16 cellular contexts compared by ENCODE assay signal in genomic region chr17:47907932-47908562, GRCh38. TPM values are rescaled to one million over a fixed set of nuclear protein-coding genes. Genes with fewer than 3 reads are reported as not detected.
DNase-seq lines count a peak whose midpoint lies in the region; ATAC-seq and TF ChIP-seq lines count a peak whose summit lies in the region.
"Had no signal": no experiment of that assay in that cellular context is flagged by ENCODE, and none has a peak within 500 bp of the region (broad histone marks: within the 10 kb centered on the region; RNA-seq: fewer than 3 reads in every experiment).

No MANE protein-coding gene starts in this region.

- no peak overlapping the region for H3K4me3 Mint-ChIP-seq in activated naive CD8-positive, alpha-beta T cell treated with anti-CD3 and anti-CD28 coated beads for 36 hours
- no peak overlapping the region for H3K4me3 Mint-ChIP-seq in activated naive CD8-positive, alpha-beta T cell treated with anti-CD3 and anti-CD28 coated beads, Interleukin-2, amount 50 U/mL, for 24 hours
- H3K4me3 Mint-ChIP-seq: effector memory CD8-positive, alpha-beta T cell; H9; mesothelial cell of epicardium; T-helper 1 cell treated with Interleukin-12 subunit alpha and Interleukin-12 subunit beta and Interleukin-4 antibody, amounts not matched to agents 30 μg/mL and 1 μg/mL, for 36 hours had no signal

- H3K4me3 ChIP-seq in adipocyte (ENCODE audit: low read length) (peak overlapping the region; percentile 43), left lung (no peak overlapping the region), upper lobe of left lung (no peak overlapping the region), prostate gland (no peak overlapping the region), brain microvascular endothelial cell (ENCODE audit: low read depth, low read length) (no peak overlapping the region)
- H3K4me3 ChIP-seq: testis had no signal

- peak overlapping the region in 1 of 2 donors; percentile 51 for H3K27ac ChIP-seq in left lung
- H3K27ac ChIP-seq in upper lobe of left lung: peak overlapping the region in 1 of 4 donors; percentile 45
- no peak overlapping the region for H3K27ac ChIP-seq in prostate gland
- no peak overlapping the region for H3K27ac ChIP-seq in brain microvascular endothelial cell
- H3K27ac ChIP-seq: testis had no signal

- H3K27me3 Mint-ChIP-seq in activated naive CD8-positive, alpha-beta T cell treated with anti-CD3 and anti-CD28 coated beads for 36 hours: no peaks in the 10 kb centered on the region
- no peaks in the 10 kb centered on the region for H3K27me3 Mint-ChIP-seq in activated naive CD8-positive, alpha-beta T cell treated with anti-CD3 and anti-CD28 coated beads, Interleukin-2, amount 50 U/mL, for 24 hours
- H3K27me3 Mint-ChIP-seq: effector memory CD8-positive, alpha-beta T cell had no signal

- H3K4me1 Mint-ChIP-seq in activated naive CD8-positive, alpha-beta T cell treated with anti-CD3 and anti-CD28 coated beads for 36 hours: peaks cover 25% of the 10 kb centered on the region
- peaks cover 12% of the 10 kb centered on the region for H3K4me1 Mint-ChIP-seq in activated naive CD8-positive, alpha-beta T cell treated with anti-CD3 and anti-CD28 coated beads, Interleukin-2, amount 50 U/mL, for 24 hours
- H3K4me1 Mint-ChIP-seq: mesothelial cell of epicardium had no signal

- H3K36me3 ChIP-seq in adipocyte (ENCODE audit: control insufficient read depth, insufficient read depth, low read length, severe bottlenecking) (no peaks in the 10 kb centered on the region), left lung (peaks cover 0 to 6% of the 10 kb centered on the region in 2 donors), upper lobe of left lung (peaks cover 0 to 4% (median 0%) of the 10 kb centered on the region in 4 donors), prostate gland (no peaks in the 10 kb centered on the region), brain microvascular endothelial cell (replicated peaks) (no peaks in the 10 kb centered on the region)

- H3K4me1 ChIP-seq in adipocyte (ENCODE audit: control insufficient read depth, insufficient read depth, low read length) (peaks cover 48% of the 10 kb centered on the region), left lung (peaks cover 15 to 41% of the 10 kb centered on the region in 2 donors), upper lobe of left lung (peaks cover 36 to 51% (median 42%) of the 10 kb centered on the region in 4 donors), prostate gland (replicated peaks) (no peaks in the 10 kb centered on the region)

- peaks cover 11% of the 10 kb centered on the region for H3K36me3 Mint-ChIP-seq in activated naive CD8-positive, alpha-beta T cell treated with anti-CD3 and anti-CD28 coated beads for 36 hours
- peaks cover 4% of the 10 kb centered on the region for H3K36me3 Mint-ChIP-seq in activated naive CD8-positive, alpha-beta T cell treated with anti-CD3 and anti-CD28 coated beads, Interleukin-2, amount 50 U/mL, for 24 hours (ENCODE audit: low read depth)

- in situ Hi-C loops in brain microvascular endothelial cell (cut with HindIII; ENCODE audit: low pct_ligation_motif_present, low sequenced_read_pairs): no loop called here

- no peak for ATAC-seq in activated naive CD8-positive, alpha-beta T cell treated with anti-CD3 and anti-CD28 coated beads, Interleukin-2, amount 50 U/mL, for 24 hours
- ATAC-seq in left lung (peak; percentile 11), upper lobe of left lung (ENCODE audit: low FRiP score in 2 of 2) (peak; percentile 54), HG02885 (IDR thresholded peaks at IDR 0.05; ENCODE audit: poor library complexity, unreplicated experiment) (no peak)
- ATAC-seq: effector memory CD8-positive, alpha-beta T cell had no signal

- peak overlapping the region; percentile 12 for H3K27ac Mint-ChIP-seq in activated naive CD8-positive, alpha-beta T cell treated with anti-CD3 and anti-CD28 coated beads for 36 hours
- H3K27ac Mint-ChIP-seq in activated naive CD8-positive, alpha-beta T cell treated with anti-CD3 and anti-CD28 coated beads, Interleukin-2, amount 50 U/mL, for 24 hours: no peak overlapping the region
- H3K27ac Mint-ChIP-seq: mesothelial cell of epicardium; T-helper 1 cell treated with Interleukin-12 subunit alpha and Interleukin-12 subunit beta and Interleukin-4 antibody, amounts not matched to agents 30 μg/mL and 1 μg/mL, for 36 hours had no signal

- TF ChIP-seq CTCF in left lung (IDR thresholded peaks at IDR 0.05) (no peak), upper lobe of left lung (IDR thresholded peaks at IDR 0.05) (no peak), prostate gland (IDR thresholded peaks at IDR 0.05) (no peak), brain microvascular endothelial cell (IDR thresholded peaks at IDR 0.05; ENCODE audit: low read depth, low read length, missing control alignments) (no peak)

- H3K9me3 ChIP-seq in adipocyte (ENCODE audit: control insufficient read depth, low read length) (no peaks in the 10 kb centered on the region), left lung (no peaks in the 10 kb centered on the region), upper lobe of left lung (no peaks in the 10 kb centered on the region), prostate gland (no peaks in the 10 kb centered on the region)
- H3K9me3 ChIP-seq: testis had no signal

- WGBS in upper lobe of left lung, 2 donors: 54 to 63% methylated on average over 8 of the region's 8 CpGs
- 70% methylated on average over 8 of the region's 8 CpGs for WGBS in prostate gland

- intact Hi-C loops in left lung (cut with DNase I): no loop called here
- intact Hi-C loops in prostate gland (cut with DNase I): loop anchor here (5.0 kb wide), 1 partner anchor 39 kb away; no protein-coding TSS in a partner anchor

- TF ChIP-seq POLR2A in upper lobe of left lung (IDR thresholded peaks at IDR 0.05): no peak
- TF ChIP-seq POLR2A in prostate gland (IDR thresholded peaks at IDR 0.05): no peak

- peak overlapping the region; percentile 33 for H3K9ac ChIP-seq in adipocyte (ENCODE audit: low read length)

- H3K9me3 Mint-ChIP-seq in activated naive CD8-positive, alpha-beta T cell treated with anti-CD3 and anti-CD28 coated beads for 36 hours: no peaks in the 10 kb centered on the region
- no peaks in the 10 kb centered on the region for H3K9me3 Mint-ChIP-seq in activated naive CD8-positive, alpha-beta T cell treated with anti-CD3 and anti-CD28 coated beads, Interleukin-2, amount 50 U/mL, for 24 hours
- H3K9me3 Mint-ChIP-seq: effector memory CD8-positive, alpha-beta T cell; H9; mesothelial cell of epicardium; T-helper 1 cell treated with Interleukin-12 subunit alpha and Interleukin-12 subunit beta and Interleukin-4 antibody, amounts not matched to agents 30 μg/mL and 1 μg/mL, for 36 hours had no signal

- no peak for TF ChIP-seq EP300 in upper lobe of left lung (IDR thresholded peaks at IDR 0.05)

- DNase-seq in activated naive CD8-positive, alpha-beta T cell treated with anti-CD3 and anti-CD28 coated beads for 36 hours: no peak
- DNase-seq in activated naive CD8-positive, alpha-beta T cell treated with anti-CD3 and anti-CD28 coated beads, Interleukin-2, amount 50 U/mL, for 24 hours: no peak
- peak; percentile 23 for DNase-seq in adipocyte (ENCODE audit: low read depth)
- DNase-seq in left lung: no peak
- no peak for DNase-seq in upper lobe of left lung
- no peak for DNase-seq in prostate gland (ENCODE audit: low spot score)
- no peak for DNase-seq in brain microvascular endothelial cell
- DNase-seq: DMS79; effector memory CD8-positive, alpha-beta T cell; H9; NCI-H2029; NK-92 treated with Interleukin-12 subunit alpha and Interleukin-12 subunit beta, amount 100 ng/mL, for 24 hours; testis had no signal

- H3K27me3 ChIP-seq in adipocyte (replicated peaks; ENCODE audit: control insufficient read depth, insufficient read depth, low read length) (no peaks in the 10 kb centered on the region), left lung (no peaks in the 10 kb centered on the region), upper lobe of left lung (no peaks in the 10 kb centered on the region), prostate gland (replicated peaks; ENCODE audit: insufficient read depth) (no peaks in the 10 kb centered on the region), brain microvascular endothelial cell (replicated peaks) (no peaks in the 10 kb centered on the region)
- H3K27me3 ChIP-seq: testis had no signal

RNA-seq across cellular contexts. Expression of gene SP2, which starts 12.0 kb away (rescaled TPM):
- 10 to 100 TPM; 18.1 to 18.8 TPM for total RNA-seq in activated naive CD8-positive, alpha-beta T cell treated with anti-CD3 and anti-CD28 coated beads for 36 hours
- 10 to 100 TPM; 14.2 to 15.2 TPM for total RNA-seq in left lung
- total RNA-seq in upper lobe of left lung: 10 to 100 TPM in 3 of 6 donors, 1 to 10 TPM in 3; 7.6 to 19.4 (median 13.1) TPM
- total RNA-seq in prostate gland: 10 to 100 TPM; 15.2 to 15.8 TPM

RNA-seq across cellular contexts. Expression of gene PNPO, which starts 33.3 kb away (rescaled TPM):
- 10 to 100 TPM; 56.1 to 61.1 TPM for total RNA-seq in activated naive CD8-positive, alpha-beta T cell treated with anti-CD3 and anti-CD28 coated beads for 36 hours
- 10 to 100 TPM; 36.4 to 40.0 TPM for total RNA-seq in left lung
- 10 to 100 TPM; 16.2 to 40.2 (median 28.7) TPM for total RNA-seq in upper lobe of left lung
- 10 to 100 TPM; 37.3 to 55.2 TPM for total RNA-seq in prostate gland

RNA-seq across cellular contexts. Expression of gene PRR15L, which starts 49.6 kb away (rescaled TPM):
- not detected for total RNA-seq in activated naive CD8-positive, alpha-beta T cell treated with anti-CD3 and anti-CD28 coated beads for 36 hours
- total RNA-seq in left lung: 10 to 100 TPM; 39.1 to 56.2 TPM
- total RNA-seq in upper lobe of left lung: 100 to 1,000 TPM in 1 of 6 donors, 10 to 100 TPM in 5; 34.2 to 105 (median 75.2) TPM
- 10 to 100 TPM; 19.9 to 59.7 TPM for total RNA-seq in prostate gland
- total RNA-seq: H9 had no signal

RNA-seq across cellular contexts. Expression of gene SP6, which starts 57.1 kb away (rescaled TPM):
- total RNA-seq in activated naive CD8-positive, alpha-beta T cell treated with anti-CD3 and anti-CD28 coated beads for 36 hours: not detected
- 1 to 10 TPM in 1 of 2 donors, under 1 TPM in 1; 0.79 to 1.5 TPM for total RNA-seq in left lung
- 1 to 10 TPM in 5 of 6 donors, under 1 TPM in 1; 0.76 to 6.4 (median 2.4) TPM for total RNA-seq in upper lobe of left lung
- 1 to 10 TPM; 1.4 to 3.1 TPM for total RNA-seq in prostate gland

Comparison
In these comparisons a context has a peak if more than half of its experiments do, and no peak if none do; other contexts are left out.
1. ATAC-seq: peak in left lung (single experiment) and upper lobe of left lung (2 of 2); none in activated naive CD8-positive, alpha-beta T cell treated with anti-CD3 and anti-CD28 coated beads, Interleukin-2, amount 50 U/mL, for 24 hours (single experiment) and HG02885 (single experiment).
2. RNA of gene PRR15L, which starts 49.6 kb away (total RNA-seq): 34.2 to 105 TPM in upper lobe of left lung, 19.9 to 59.7 TPM in prostate gland and 39.1 to 56.2 TPM in left lung; not detected in activated naive CD8-positive, alpha-beta T cell treated with anti-CD3 and anti-CD28 coated beads for 36 hours; every median in the first group is over 10 times any median in the second.